ENCODE assay signal across 1 cellular context in the genomic region with DNA sequence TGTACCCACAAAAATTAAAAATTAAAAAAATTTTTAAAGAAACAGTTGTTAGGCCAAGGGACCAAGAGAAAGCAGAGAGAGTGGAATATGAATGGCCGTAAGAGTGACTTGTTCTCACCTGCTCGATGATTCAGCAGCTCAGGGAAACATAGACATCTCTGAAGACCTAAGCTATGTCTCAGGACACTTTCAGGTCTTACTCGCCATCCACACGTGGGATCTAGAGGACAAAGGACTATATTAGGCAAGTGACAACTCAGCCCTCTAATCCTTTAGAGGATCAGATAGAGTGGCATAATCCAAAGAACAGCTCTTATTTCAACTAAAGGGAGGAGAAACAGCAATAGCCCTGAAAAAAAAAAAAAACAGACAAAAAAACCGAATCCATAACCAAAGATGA.
TF ChIP-seq lines count a peak whose summit lies in the region.

No MANE protein-coding gene starts in this region.

TF ChIP-seq in H1, 55 proteins besides CTCF, POLR2A, EP300 and RAD21 (continued from another document):
- TF ChIP-seq CHD1 (IDR thresholded peaks at IDR 0.05; ENCODE audit: low read depth, low read length) (no peak), SP1 (IDR thresholded peaks at IDR 0.05; ENCODE audit: low read depth, low read length) (no peak), RNF2 (IDR thresholded peaks at IDR 0.05; ENCODE audit: borderline replicate concordance, low read depth, low read length, missing control alignments, poor library complexity, severe bottlenecking) (no peak), SP2 (IDR thresholded peaks at IDR 0.05; ENCODE audit: low read length) (no peak), BACH1 (IDR thresholded peaks at IDR 0.05; ENCODE audit: low read length) (no peak), NANOG (IDR thresholded peaks at IDR 0.05; ENCODE audit: insufficient read depth, low read depth, low read length, poor library complexity, severe bottlenecking) (no peak), SIX5 (IDR thresholded peaks at IDR 0.05; ENCODE audit: low read depth, low read length) (no peak), HDAC2 (IDR thresholded peaks at IDR 0.05; ENCODE audit: borderline replicate concordance in 1 of 2, low read depth in 2 of 2, low read length in 2 of 2) (no peak), YY1 (IDR thresholded peaks at IDR 0.05; ENCODE audit: low read depth, low read length) (no peak), PHF8 (conservative IDR thresholded peaks at IDR 0.05; ENCODE audit: low read depth, low read length) (no peak), KDM1A (IDR thresholded peaks at IDR 0.05; ENCODE audit: borderline replicate concordance, low read length) (no peak), CEBPB (IDR thresholded peaks at IDR 0.05; ENCODE audit: low read depth, low read length) (no peak)
TF ChIP-seq in H1: peak in this region for 0.
